ENCODE assay signal across 1 cellular context in the genomic region with DNA sequence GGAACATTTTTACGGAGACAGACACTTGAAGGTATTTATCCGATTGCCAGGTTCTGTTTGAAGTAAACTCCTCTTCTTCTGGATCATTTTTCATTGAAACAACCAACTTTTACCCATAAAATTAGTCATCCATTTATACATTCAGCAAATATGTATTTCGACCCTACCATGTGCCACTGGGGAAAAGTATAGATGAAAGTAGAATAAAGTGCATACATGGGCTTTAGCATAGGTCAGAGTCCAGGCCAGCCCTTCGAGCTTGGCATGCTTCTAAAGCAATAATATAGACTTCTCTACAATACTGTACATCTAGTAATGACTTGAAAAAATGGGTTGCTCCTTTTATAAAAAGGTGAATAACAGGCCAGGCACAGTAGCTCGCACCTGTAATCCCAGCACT.
TF ChIP-seq lines count a peak whose summit lies in the region.

No MANE protein-coding gene starts in this region.

TF ChIP-seq in SK-N-SH, 30 proteins besides CTCF, POLR2A, EP300 and RAD21:
- TF ChIP-seq RCOR1 (IDR thresholded peaks at IDR 0.05; ENCODE audit: low read length) (no peak), JUND (IDR thresholded peaks at IDR 0.05) (no peak), NRF1 (IDR thresholded peaks at IDR 0.05; ENCODE audit: low read depth, low read length) (no peak), TAF1 (IDR thresholded peaks at IDR 0.05; ENCODE audit: borderline replicate concordance, low read depth, low read length) (no peak), FOSL2 (IDR thresholded peaks at IDR 0.05; ENCODE audit: borderline replicate concordance, low read depth) (no peak), FOXM1 (IDR thresholded peaks at IDR 0.05; ENCODE audit: low read depth) (no peak), FOXJ3 (CRISPR knock-in tag; IDR thresholded peaks at IDR 0.05) (no peak), NFIC (IDR thresholded peaks at IDR 0.05; ENCODE audit: borderline replicate concordance) (no peak), YY1 (IDR thresholded peaks at IDR 0.05; ENCODE audit: low read depth) (no peak), CHD2 (IDR thresholded peaks at IDR 0.05; ENCODE audit: low read length, partially characterized antibody) (no peak), POLR2AphosphoS5 (IDR thresholded peaks at IDR 0.05; ENCODE audit: low read depth, low read length) (no peak), MEF2A (IDR thresholded peaks at IDR 0.05; ENCODE audit: borderline replicate concordance, low read depth) (no peak), TEAD4 (IDR thresholded peaks at IDR 0.05; ENCODE audit: borderline replicate concordance, insufficient read depth) (no peak)
- TF ChIP-seq, protein P1, sequence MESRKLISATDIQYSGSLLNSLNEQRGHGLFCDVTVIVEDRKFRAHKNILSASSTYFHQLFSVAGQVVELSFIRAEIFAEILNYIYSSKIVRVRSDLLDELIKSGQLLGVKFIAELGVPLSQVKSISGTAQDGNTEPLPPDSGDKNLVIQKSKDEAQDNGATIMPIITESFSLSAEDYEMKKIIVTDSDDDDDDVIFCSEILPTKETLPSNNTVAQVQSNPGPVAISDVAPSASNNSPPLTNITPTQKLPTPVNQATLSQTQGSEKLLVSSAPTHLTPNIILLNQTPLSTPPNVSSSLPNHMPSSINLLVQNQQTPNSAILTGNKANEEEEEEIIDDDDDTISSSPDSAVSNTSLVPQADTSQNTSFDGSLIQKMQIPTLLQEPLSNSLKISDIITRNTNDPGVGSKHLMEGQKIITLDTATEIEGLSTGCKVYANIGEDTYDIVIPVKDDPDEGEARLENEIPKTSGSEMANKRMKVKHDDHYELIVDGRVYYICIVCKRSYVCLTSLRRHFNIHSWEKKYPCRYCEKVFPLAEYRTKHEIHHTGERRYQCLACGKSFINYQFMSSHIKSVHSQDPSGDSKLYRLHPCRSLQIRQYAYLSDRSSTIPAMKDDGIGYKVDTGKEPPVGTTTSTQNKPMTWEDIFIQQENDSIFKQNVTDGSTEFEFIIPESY (IDR thresholded peaks at IDR 0.05; ENCODE audit: borderline replicate concordance, low read depth): no peak
- TF ChIP-seq, protein P2, sequence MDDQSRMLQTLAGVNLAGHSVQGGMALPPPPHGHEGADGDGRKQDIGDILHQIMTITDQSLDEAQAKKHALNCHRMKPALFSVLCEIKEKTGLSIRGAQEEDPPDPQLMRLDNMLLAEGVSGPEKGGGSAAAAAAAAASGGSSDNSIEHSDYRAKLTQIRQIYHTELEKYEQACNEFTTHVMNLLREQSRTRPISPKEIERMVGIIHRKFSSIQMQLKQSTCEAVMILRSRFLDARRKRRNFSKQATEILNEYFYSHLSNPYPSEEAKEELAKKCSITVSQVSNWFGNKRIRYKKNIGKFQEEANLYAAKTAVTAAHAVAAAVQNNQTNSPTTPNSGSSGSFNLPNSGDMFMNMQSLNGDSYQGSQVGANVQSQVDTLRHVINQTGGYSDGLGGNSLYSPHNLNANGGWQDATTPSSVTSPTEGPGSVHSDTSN (IDR thresholded peaks at IDR 0.05): no peak
- TF ChIP-seq, protein P3, sequence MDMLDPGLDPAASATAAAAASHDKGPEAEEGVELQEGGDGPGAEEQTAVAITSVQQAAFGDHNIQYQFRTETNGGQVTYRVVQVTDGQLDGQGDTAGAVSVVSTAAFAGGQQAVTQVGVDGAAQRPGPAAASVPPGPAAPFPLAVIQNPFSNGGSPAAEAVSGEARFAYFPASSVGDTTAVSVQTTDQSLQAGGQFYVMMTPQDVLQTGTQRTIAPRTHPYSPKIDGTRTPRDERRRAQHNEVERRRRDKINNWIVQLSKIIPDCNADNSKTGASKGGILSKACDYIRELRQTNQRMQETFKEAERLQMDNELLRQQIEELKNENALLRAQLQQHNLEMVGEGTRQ (IDR thresholded peaks at IDR 0.05; ENCODE audit: borderline replicate concordance, low read depth, low read length): no peak
- TF ChIP-seq, protein P4, sequence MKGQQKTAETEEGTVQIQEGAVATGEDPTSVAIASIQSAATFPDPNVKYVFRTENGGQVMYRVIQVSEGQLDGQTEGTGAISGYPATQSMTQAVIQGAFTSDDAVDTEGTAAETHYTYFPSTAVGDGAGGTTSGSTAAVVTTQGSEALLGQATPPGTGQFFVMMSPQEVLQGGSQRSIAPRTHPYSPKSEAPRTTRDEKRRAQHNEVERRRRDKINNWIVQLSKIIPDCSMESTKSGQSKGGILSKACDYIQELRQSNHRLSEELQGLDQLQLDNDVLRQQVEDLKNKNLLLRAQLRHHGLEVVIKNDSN (IDR thresholded peaks at IDR 0.05; ENCODE audit: borderline replicate concordance, low read depth): no peak
- TF ChIP-seq, protein P5, sequence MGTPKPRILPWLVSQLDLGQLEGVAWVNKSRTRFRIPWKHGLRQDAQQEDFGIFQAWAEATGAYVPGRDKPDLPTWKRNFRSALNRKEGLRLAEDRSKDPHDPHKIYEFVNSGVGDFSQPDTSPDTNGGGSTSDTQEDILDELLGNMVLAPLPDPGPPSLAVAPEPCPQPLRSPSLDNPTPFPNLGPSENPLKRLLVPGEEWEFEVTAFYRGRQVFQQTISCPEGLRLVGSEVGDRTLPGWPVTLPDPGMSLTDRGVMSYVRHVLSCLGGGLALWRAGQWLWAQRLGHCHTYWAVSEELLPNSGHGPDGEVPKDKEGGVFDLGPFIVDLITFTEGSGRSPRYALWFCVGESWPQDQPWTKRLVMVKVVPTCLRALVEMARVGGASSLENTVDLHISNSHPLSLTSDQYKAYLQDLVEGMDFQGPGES (IDR thresholded peaks at IDR 0.05; ENCODE audit: low read depth, low read length): no peak
- TF ChIP-seq, protein P6, sequence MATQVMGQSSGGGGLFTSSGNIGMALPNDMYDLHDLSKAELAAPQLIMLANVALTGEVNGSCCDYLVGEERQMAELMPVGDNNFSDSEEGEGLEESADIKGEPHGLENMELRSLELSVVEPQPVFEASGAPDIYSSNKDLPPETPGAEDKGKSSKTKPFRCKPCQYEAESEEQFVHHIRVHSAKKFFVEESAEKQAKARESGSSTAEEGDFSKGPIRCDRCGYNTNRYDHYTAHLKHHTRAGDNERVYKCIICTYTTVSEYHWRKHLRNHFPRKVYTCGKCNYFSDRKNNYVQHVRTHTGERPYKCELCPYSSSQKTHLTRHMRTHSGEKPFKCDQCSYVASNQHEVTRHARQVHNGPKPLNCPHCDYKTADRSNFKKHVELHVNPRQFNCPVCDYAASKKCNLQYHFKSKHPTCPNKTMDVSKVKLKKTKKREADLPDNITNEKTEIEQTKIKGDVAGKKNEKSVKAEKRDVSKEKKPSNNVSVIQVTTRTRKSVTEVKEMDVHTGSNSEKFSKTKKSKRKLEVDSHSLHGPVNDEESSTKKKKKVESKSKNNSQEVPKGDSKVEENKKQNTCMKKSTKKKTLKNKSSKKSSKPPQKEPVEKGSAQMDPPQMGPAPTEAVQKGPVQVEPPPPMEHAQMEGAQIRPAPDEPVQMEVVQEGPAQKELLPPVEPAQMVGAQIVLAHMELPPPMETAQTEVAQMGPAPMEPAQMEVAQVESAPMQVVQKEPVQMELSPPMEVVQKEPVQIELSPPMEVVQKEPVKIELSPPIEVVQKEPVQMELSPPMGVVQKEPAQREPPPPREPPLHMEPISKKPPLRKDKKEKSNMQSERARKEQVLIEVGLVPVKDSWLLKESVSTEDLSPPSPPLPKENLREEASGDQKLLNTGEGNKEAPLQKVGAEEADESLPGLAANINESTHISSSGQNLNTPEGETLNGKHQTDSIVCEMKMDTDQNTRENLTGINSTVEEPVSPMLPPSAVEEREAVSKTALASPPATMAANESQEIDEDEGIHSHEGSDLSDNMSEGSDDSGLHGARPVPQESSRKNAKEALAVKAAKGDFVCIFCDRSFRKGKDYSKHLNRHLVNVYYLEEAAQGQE (IDR thresholded peaks at IDR 0.05; ENCODE audit: low read depth, low read length): no peak
- TF ChIP-seq, protein P7, sequence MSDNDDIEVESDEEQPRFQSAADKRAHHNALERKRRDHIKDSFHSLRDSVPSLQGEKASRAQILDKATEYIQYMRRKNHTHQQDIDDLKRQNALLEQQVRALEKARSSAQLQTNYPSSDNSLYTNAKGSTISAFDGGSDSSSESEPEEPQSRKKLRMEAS (IDR thresholded peaks at IDR 0.05; ENCODE audit: low read depth): no peak
